ENCODE assay signal across 3 cellular contexts in the genomic region with DNA sequence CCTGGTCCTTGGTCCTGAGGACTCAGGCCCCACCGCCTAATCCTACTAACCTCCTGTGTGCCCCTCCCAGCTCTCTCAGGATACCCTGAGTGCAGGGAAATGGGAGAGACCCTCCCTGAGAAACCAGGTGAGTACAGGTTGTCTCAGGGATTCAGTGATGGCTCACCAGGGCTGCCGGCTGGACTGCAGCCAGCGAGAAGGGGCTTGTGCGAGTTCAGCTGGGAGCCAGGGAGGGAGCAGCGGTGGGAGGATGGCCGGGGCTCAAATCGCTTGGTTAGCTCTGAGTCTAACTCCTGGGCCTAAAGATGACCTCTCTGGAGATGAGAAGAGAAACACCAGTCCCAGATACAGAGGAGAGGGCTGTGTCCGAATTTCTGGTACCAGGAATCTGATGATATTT. TPM values are rescaled to one million over a fixed set of nuclear protein-coding genes. Genes with fewer than 3 reads are reported as not detected.
"Had no signal": no experiment of that assay in that cellular context is flagged by ENCODE, and none has a peak within 500 bp of the region (broad histone marks: within the 10 kb centered on the region; RNA-seq: fewer than 3 reads in every experiment).

No MANE protein-coding gene starts in this region.

RNA-seq across cellular contexts. Expression of gene FCGR3B, which starts 37.6 kb away (rescaled TPM):
- total RNA-seq: osteocyte, pulmonary artery endothelial cell, smooth muscle cell had no signal

RNA-seq across cellular contexts. Expression of gene FCGR3A, which starts 43.7 kb away (rescaled TPM):
- total RNA-seq: osteocyte, pulmonary artery endothelial cell, smooth muscle cell had no signal
